In the genomic region with DNA sequence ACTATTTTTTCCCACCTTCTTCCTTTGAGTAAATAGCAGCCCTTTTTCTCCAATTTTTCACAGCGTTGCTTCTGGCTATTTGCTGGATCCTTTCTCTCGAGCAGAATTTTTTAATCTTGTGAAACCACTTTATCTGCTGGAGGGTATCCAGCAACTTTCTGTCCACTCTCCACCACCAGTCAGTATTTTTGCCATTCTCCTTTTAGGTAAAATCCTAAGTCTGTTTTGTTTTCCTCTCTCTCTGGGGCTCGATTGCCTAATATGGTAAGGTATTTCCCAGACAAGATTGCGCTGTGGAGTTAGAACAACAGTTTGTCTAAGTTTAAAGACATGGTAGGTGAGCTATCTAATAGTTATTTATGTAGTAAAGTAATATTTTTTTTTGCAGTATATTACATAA, we compare ENCODE assay signal across 10 cellular contexts.
DNase-seq lines count a peak whose midpoint lies in the region; TF ChIP-seq lines count a peak whose summit lies in the region.
"Had no signal": no experiment of that assay in that cellular context is flagged by ENCODE, and none has a peak within 500 bp of the region (broad histone marks: within the 10 kb centered on the region; RNA-seq: fewer than 3 reads in every experiment).

No MANE protein-coding gene starts in this region.

- no peak overlapping the region for H3K9ac ChIP-seq in mammary epithelial cell (ENCODE audit: insufficient read depth, low read length)
- H3K9ac ChIP-seq in iPS-15b (ENCODE audit: low read depth, low read length): peak overlapping the region; percentile 10

- peak overlapping the region; percentile 23 for H3K4me2 ChIP-seq in mammary epithelial cell (ENCODE audit: insufficient read depth, low read depth, low read length)

- H4K20me1 ChIP-seq in mammary epithelial cell (ENCODE audit: insufficient read depth, low read length): no peaks in the 10 kb centered on the region

- peak; percentile 6 for DNase-seq in ELF-1 (ENCODE audit: low read depth, low spot score)
- DNase-seq in mammary epithelial cell: peak; percentile 63
- peak; percentile 65 for DNase-seq in renal cortical epithelial cell (ENCODE audit: low read depth)
- DNase-seq in cerebellar nuclear complex (lab: John Stamatoyannopoulos, UW): no peak
- DNase-seq in GM10266 (ENCODE audit: extremely low spot score): no peak
- no peak for DNase-seq in middle frontal gyrus (ENCODE audit: extremely low spot score, low spot score)
- DNase-seq in caudate nucleus (lab: John Stamatoyannopoulos, UW): no peak
- DNase-seq: activated naive CD4-positive, alpha-beta T cell; CD4-positive, alpha-beta memory T cell had no signal

- H3K79me2 ChIP-seq in mammary epithelial cell (ENCODE audit: insufficient read depth, low read length): no peaks in the 10 kb centered on the region

- H3K27me3 ChIP-seq in mammary epithelial cell (ENCODE audit: insufficient read depth, low read length) (no peaks in the 10 kb centered on the region), iPS-15b (ENCODE audit: control insufficient read depth, insufficient read depth, low read length) (no peaks in the 10 kb centered on the region)

- in situ Hi-C loops in mammary epithelial cell (cut with MboI; ENCODE audit: low sequenced_read_pairs in 2 of 2): loop anchor here in 1 of 2 donors (10.0 kb wide), 1 partner anchor 89 kb away; no protein-coding TSS in a partner anchor

- H3K36me3 ChIP-seq in mammary epithelial cell (ENCODE audit: insufficient read depth, low read length): no peaks in the 10 kb centered on the region
- no peaks in the 10 kb centered on the region for H3K36me3 ChIP-seq in iPS-15b (ENCODE audit: control insufficient read depth, insufficient read depth, low read length)

- H3K4me3 ChIP-seq in mammary epithelial cell (replicated peaks in 1 of 3; ENCODE audit: insufficient read depth in 1 of 3, low read depth in 2 of 3, low read length in 3 of 3) (no peak overlapping the region), iPS-15b (ENCODE audit: low read depth, low read length) (no peak overlapping the region)

- BruUV-seq in mammary epithelial cell (replicated peaks; lab: Mats Ljungman, UMichigan): no TSS peak

- no peak for TF ChIP-seq CTCF in mammary epithelial cell (conservative IDR thresholded peaks at IDR 0.05 in 1 of 2, IDR thresholded peaks at IDR 0.05 in 1 of 2; ENCODE audit: extremely low read depth in 1 of 2, insufficient read depth in 1 of 2, low read depth in 1 of 2, low read length in 2 of 2)
- TF ChIP-seq CTCF in GM10266 (IDR thresholded peaks at IDR 0.05; ENCODE audit: control insufficient read depth, insufficient read depth, low read depth, missing control alignments): no peak

- H3K4me1 ChIP-seq in mammary epithelial cell (ENCODE audit: insufficient read depth, low read length) (peaks cover 8% of the 10 kb centered on the region), iPS-15b (ENCODE audit: control insufficient read depth, insufficient read depth, low read length) (peaks cover 4% of the 10 kb centered on the region)

- CTCF ChIA-PET in mammary epithelial cell (lab: Charles Lee; ENCODE audit: low non-redundant PET): no interaction called here

- H3K9me3 ChIP-seq in mammary epithelial cell (replicated peaks; ENCODE audit: insufficient read depth, low read length): no peaks in the 10 kb centered on the region
- H3K9me3 ChIP-seq in iPS-15b (ENCODE audit: control insufficient read depth, insufficient read depth, low read length): no peaks in the 10 kb centered on the region

- dilution Hi-C loops in mammary epithelial cell (cut with HindIII; ENCODE audit: low sequenced_read_pairs): no loop called here

- H3K27ac ChIP-seq in mammary epithelial cell (ENCODE audit: insufficient read depth, low read depth, low read length): peak overlapping the region; percentile 7
- H3K27ac ChIP-seq in caudate nucleus (ENCODE audit: low read depth, low read length): no peak overlapping the region

- intact Hi-C loops in mammary epithelial cell (cut with micrococcal nuclease): loop anchor here (1.0 kb wide), 1 partner anchor 95 kb away; no protein-coding TSS in a partner anchor

- WGBS in mammary epithelial cell (ENCODE audit: low coverage, missing lambda C conversion rate): 8% methylated on average over 3 of the region's 4 CpGs

- H2AFZ ChIP-seq in mammary epithelial cell (ENCODE audit: low read depth, low read length): peak overlapping the region; percentile 39

Comparison
In these comparisons a context has a peak if more than half of its experiments do, and no peak if none do; other contexts are left out.
1. DNase-seq: peak in ELF-1 (single experiment), mammary epithelial cell (single experiment) and renal cortical epithelial cell (single experiment); none in cerebellar nuclear complex (0 of 2), GM10266 (single experiment), middle frontal gyrus (single experiment) and caudate nucleus (0 of 61).